Comparison of ENCODE assay signal across 31 cellular contexts in genomic region chr17:48527742-48528028, GRCh38. TPM values are rescaled to one million over a fixed set of nuclear protein-coding genes. Genes with fewer than 3 reads are reported as not detected.
DNase-seq lines count a peak whose midpoint lies in the region; ATAC-seq and TF ChIP-seq lines count a peak whose summit lies in the region.
"Had no signal": no experiment of that assay in that cellular context is flagged by ENCODE, and none has a peak within 500 bp of the region (broad histone marks: within the 10 kb centered on the region; RNA-seq: fewer than 3 reads in every experiment).

No MANE protein-coding gene starts in this region.

- H3K4me3 ChIP-seq in iPS-11a (ENCODE audit: low read depth, low read length) (peak overlapping the region; percentile 17), A673 (ENCODE audit: low read depth, low read length, poor library complexity, severe bottlenecking) (no peak overlapping the region)
- H3K4me3 ChIP-seq: BLaER1 treated with 17β-estradiol and CSF1 and Interleukin-3, amounts not matched to agents 10 nM and 100 nM; body of pancreas; GM12878; HAP-1; MG63; prostate gland; skin epidermis had no signal

- peaks cover 21% of the 10 kb centered on the region for H3K4me1 Mint-ChIP-seq in stimulated activated naive CD8-positive, alpha-beta T cell treated with anti-CD3 and anti-CD28 coated beads, Interleukin-15, amount 100 ng/mL, for 72 hours
- H3K4me1 Mint-ChIP-seq in natural killer cell treated with Interleukin-12 subunit alpha and Interleukin-12 subunit beta and Interleukin-15 and Interleukin-18, amount 100 ng/mL, for 72 hours (ENCODE audit: low read depth in 2 of 2), result peaks cover 5 to 11% of the 10 kb centered on the region in 2 donors

- H3K36me3 Mint-ChIP-seq in natural killer cell treated with Interleukin-12 subunit alpha and Interleukin-12 subunit beta and Interleukin-15 and Interleukin-18, amount 100 ng/mL, for 72 hours, result peaks cover 5% of the 10 kb centered on the region

- H3K27ac Mint-ChIP-seq in stimulated activated naive CD8-positive, alpha-beta T cell treated with anti-CD3 and anti-CD28 coated beads, Interleukin-15, amount 100 ng/mL, for 72 hours, result peak overlapping the region in 1 of 2 donors; percentile 72
- no peak overlapping the region for H3K27ac Mint-ChIP-seq in natural killer cell treated with Interleukin-12 subunit alpha and Interleukin-12 subunit beta and Interleukin-15 and Interleukin-18, amount 100 ng/mL, for 72 hours
- H3K27ac Mint-ChIP-seq: activated naive CD8-positive, alpha-beta T cell treated with anti-CD3 and anti-CD28 coated beads, Interleukin-2, amount 50 U/mL, for 24 hours had no signal

- intact Hi-C loops in A673 (cut with micrococcal nuclease; ENCODE audit: unreplicated experiment), result no loop called here

- no peak for TF ChIP-seq CTCF in A673 (conservative IDR thresholded peaks at IDR 0.05; ENCODE audit: low read depth, low read length)

- ATAC-seq in stimulated activated naive CD8-positive, alpha-beta T cell treated with anti-CD3 and anti-CD28 coated beads, Interleukin-15, amount 100 ng/mL, for 72 hours, result no peak
- ATAC-seq in stimulated activated naive CD8-positive, alpha-beta T cell treated with anti-CD3 and anti-CD28 coated beads, Interleukin-15, Interleukin-2, amounts not matched to agents 100 U/mL and 50 U/mL, for 24 hours, result no peak
- no peak for ATAC-seq in natural killer cell treated with Interleukin-12 subunit alpha and Interleukin-12 subunit beta and Interleukin-15 and Interleukin-18, amount 100 ng/mL, for 72 hours
- ATAC-seq in GM19467 (IDR thresholded peaks at IDR 0.05; ENCODE audit: unreplicated experiment), result no peak
- no peak for ATAC-seq in HG03135 (IDR thresholded peaks at IDR 0.05; ENCODE audit: unreplicated experiment)
- ATAC-seq: activated naive CD8-positive, alpha-beta T cell treated with anti-CD3 and anti-CD28 coated beads, Interleukin-2, amount 50 U/mL, for 24 hours; body of pancreas; GM12878 had no signal

- POLR2A ChIA-PET in A673 (lab: Charles Lee; ENCODE audit: low non-redundant PET), result no interaction called here

- peak overlapping the region; percentile 17 to 51 for H3K4me3 Mint-ChIP-seq in stimulated activated naive CD8-positive, alpha-beta T cell treated with anti-CD3 and anti-CD28 coated beads, Interleukin-15, amount 100 ng/mL, for 72 hours
- peak overlapping the region; percentile 60 for H3K4me3 Mint-ChIP-seq in natural killer cell treated with Interleukin-12 subunit alpha and Interleukin-12 subunit beta and Interleukin-15 and Interleukin-18, amount 100 ng/mL, for 72 hours
- H3K4me3 Mint-ChIP-seq: activated naive CD8-positive, alpha-beta T cell treated with anti-CD3 and anti-CD28 coated beads, Interleukin-2, amount 50 U/mL, for 24 hours had no signal

- BruUV-seq in A673 (replicated peaks; lab: Mats Ljungman, UMichigan), result no TSS peak

- H3K27me3 Mint-ChIP-seq in stimulated activated naive CD8-positive, alpha-beta T cell treated with anti-CD3 and anti-CD28 coated beads, Interleukin-15, amount 100 ng/mL, for 72 hours, result peaks cover 60% of the 10 kb centered on the region
- H3K27me3 Mint-ChIP-seq in natural killer cell treated with Interleukin-12 subunit alpha and Interleukin-12 subunit beta and Interleukin-15 and Interleukin-18, amount 100 ng/mL, for 72 hours, result peaks cover 20 to 23% of the 10 kb centered on the region in 2 donors

- H3K9me3 Mint-ChIP-seq in stimulated activated naive CD8-positive, alpha-beta T cell treated with anti-CD3 and anti-CD28 coated beads, Interleukin-15, amount 100 ng/mL, for 72 hours, result no peaks in the 10 kb centered on the region
- H3K9me3 Mint-ChIP-seq in natural killer cell treated with Interleukin-12 subunit alpha and Interleukin-12 subunit beta and Interleukin-15 and Interleukin-18, amount 100 ng/mL, for 72 hours, result no peaks in the 10 kb centered on the region
- H3K9me3 Mint-ChIP-seq: activated naive CD8-positive, alpha-beta T cell treated with anti-CD3 and anti-CD28 coated beads, Interleukin-2, amount 50 U/mL, for 24 hours had no signal

- H3K27me3 ChIP-seq in A673 (replicated peaks; ENCODE audit: insufficient read depth, low read depth, low read length, poor library complexity), result no peaks in the 10 kb centered on the region
- H3K27me3 ChIP-seq: MG63 had no signal

- H3K4me1 ChIP-seq in A673 (ENCODE audit: insufficient read depth, low read length, poor library complexity, severe bottlenecking), result no peaks in the 10 kb centered on the region
- H3K4me1 ChIP-seq: BLaER1 treated with 17β-estradiol and CSF1 and Interleukin-3, amounts not matched to agents 10 nM and 100 nM; HAP-1; prostate gland had no signal

- H3K36me3 ChIP-seq in A673 (ENCODE audit: insufficient read depth, low read length, poor library complexity, severe bottlenecking), result no peaks in the 10 kb centered on the region
- H3K36me3 ChIP-seq: BLaER1 treated with 17β-estradiol and CSF1 and Interleukin-3, amounts not matched to agents 10 nM and 100 nM; HAP-1; left ventricle myocardium inferior; MG63; prostate gland had no signal

- no peaks in the 10 kb centered on the region for H3K9me3 ChIP-seq in A673 (ENCODE audit: low read depth, low read length, poor library complexity, severe bottlenecking)
- H3K9me3 ChIP-seq: BLaER1 treated with 17β-estradiol and CSF1 and Interleukin-3, amounts not matched to agents 10 nM and 100 nM; body of pancreas; HAP-1; left ventricle myocardium inferior; MG63; prostate gland had no signal

- CTCF ChIA-PET in A673 (lab: Charles Lee), result no interaction called here

- no peak overlapping the region for H3K27ac ChIP-seq in A673 (ENCODE audit: low read depth, low read length, poor library complexity, severe bottlenecking)
- H3K27ac ChIP-seq: BLaER1 treated with 17β-estradiol and CSF1 and Interleukin-3, amounts not matched to agents 10 nM and 100 nM; body of pancreas; left ventricle myocardium inferior; prostate gland; RWPE1; skin epidermis had no signal

- no peak for DNase-seq in stimulated activated naive CD8-positive, alpha-beta T cell treated with anti-CD3 and anti-CD28 coated beads, Interleukin-15, amount 100 ng/mL, for 72 hours
- DNase-seq in stimulated activated naive CD8-positive, alpha-beta T cell treated with anti-CD3 and anti-CD28 coated beads, Interleukin-15, Interleukin-2, amounts not matched to agents 100 U/mL and 50 U/mL, for 24 hours, result no peak
- no peak for DNase-seq in natural killer cell treated with Interleukin-12 subunit alpha and Interleukin-12 subunit beta and Interleukin-15 and Interleukin-18, amount 100 ng/mL, for 72 hours (ENCODE audit: low spot score)
- DNase-seq in putamen (ENCODE audit: low spot score) (no peak), A673 (ENCODE audit: low spot score) (no peak)
- DNase-seq: activated naive CD8-positive, alpha-beta T cell treated with anti-CD3 and anti-CD28 coated beads, Interleukin-2, amount 50 U/mL, for 24 hours; body of pancreas; Calu3; glutamatergic neuron; KBM-7; left ventricle myocardium inferior; MG63; NCI-H1417; NCI-H2081 treated with DMSO at 0.1 percent for 48 hours; NCI-H345; NCI-H748 treated with DMSO at 0.1 percent for 48 hours; stimulated activated CD4-positive, alpha-beta T cell treated with anti-CD3 and anti-CD28 coated beads, Interleukin-2, amount 100 ng/mL, for 24 hours; substantia nigra; T-helper 9 cell had no signal

RNA-seq across cellular contexts. Expression of gene HOXB1, which starts 3.1 kb away (rescaled TPM):
- not detected for total RNA-seq in natural killer cell treated with Interleukin-12 subunit alpha and Interleukin-12 subunit beta and Interleukin-15 and Interleukin-18, amount 100 ng/mL, for 72 hours
- total RNA-seq in A673 (2021), result not detected in 2 replicates
- total RNA-seq: body of pancreas, Calu3, cerebellum, GM12878, left ventricle myocardium inferior, mononuclear cell, prostate gland, urinary bladder had no signal

RNA-seq across cellular contexts. Expression of gene HOXB2, which starts 17.2 kb away (rescaled TPM):
- total RNA-seq in natural killer cell treated with Interleukin-12 subunit alpha and Interleukin-12 subunit beta and Interleukin-15 and Interleukin-18, amount 100 ng/mL, for 72 hours, result 10 to 100 TPM; 20.8 to 30.0 TPM
- total RNA-seq in A673 (2021), result 34.5 and 37.8 TPM in 2 replicates
- total RNA-seq: cerebellum had no signal

RNA-seq across cellular contexts. Expression of gene HOXB4, which starts 50.5 kb away (rescaled TPM):
- total RNA-seq in natural killer cell treated with Interleukin-12 subunit alpha and Interleukin-12 subunit beta and Interleukin-15 and Interleukin-18, amount 100 ng/mL, for 72 hours, result 1 to 10 TPM; 6.9 to 8.2 TPM
- total RNA-seq in A673 (2021), result 9.7 and 11.9 TPM in 2 replicates
